Comparison of ENCODE assay signal across 8 cellular contexts in genomic region chr17:42677921-42678781, GRCh38. TPM values are rescaled to one million over a fixed set of nuclear protein-coding genes. Genes with fewer than 3 reads are reported as not detected.
DNase-seq lines count a peak whose midpoint lies in the region; ATAC-seq and TF ChIP-seq lines count a peak whose summit lies in the region.

No MANE protein-coding gene starts in this region.

- peaks cover 22% of the 10 kb centered on the region for H3F3A ChIP-seq in smooth muscle cell (ENCODE audit: low read depth)

- H3K27ac ChIP-seq in caudate nucleus (ENCODE audit: low read depth, low read length) (peak overlapping the region; percentile 98), smooth muscle cell (ENCODE audit: low read depth) (peak overlapping the region; percentile 94)

- H4K20me1 ChIP-seq in smooth muscle cell (ENCODE audit: low read depth) = peaks cover 36% of the 10 kb centered on the region

- no peak for TF ChIP-seq CTCF in smooth muscle cell (IDR thresholded peaks at IDR 0.05; ENCODE audit: borderline replicate concordance, insufficient read depth, poor library complexity, severe bottlenecking)

- peak overlapping the region; percentile 65 for H3K4me3 ChIP-seq in smooth muscle cell

- H3K9ac ChIP-seq in smooth muscle cell (ENCODE audit: low read depth) = peak overlapping the region; percentile 79

- peaks cover 6% of the 10 kb centered on the region for H3K79me2 ChIP-seq in smooth muscle cell (ENCODE audit: low read depth)

- peak overlapping the region; percentile 97 for H3K4me2 ChIP-seq in smooth muscle cell

- ATAC-seq in HG02885 (IDR thresholded peaks at IDR 0.05; ENCODE audit: poor library complexity, unreplicated experiment) = peak; percentile 24
- no peak for ATAC-seq in HG02938 (IDR thresholded peaks at IDR 0.05; ENCODE audit: unreplicated experiment)

- peak overlapping the region; percentile 68 for H2AFZ ChIP-seq in smooth muscle cell (ENCODE audit: low read depth)

- no peaks in the 10 kb centered on the region for H3K9me3 ChIP-seq in smooth muscle cell (replicated peaks; ENCODE audit: low read depth)

- DNase-seq in EL = peak; percentile 96
- DNase-seq in NCI-H345 (lab: John Stamatoyannopoulos, UW) = peak; percentile 91
- DNase-seq in activated CD4-positive, CD25-positive, alpha-beta regulatory T cell treated with anti-CD3 and anti-CD28 coated beads, Interleukin-2, amount 50 U/mL, for 16 hours (ENCODE audit: low read depth, low spot score) = peak; percentile 54
- peak in 59 of 61 donors; percentile 38 to 92 (median 78) for DNase-seq in caudate nucleus (lab: John Stamatoyannopoulos, UW)
- peak; percentile 81 for DNase-seq in inferior parietal cortex (ENCODE audit: extremely low spot score)
- peak; percentile 90 for DNase-seq in smooth muscle cell (lab: John Stamatoyannopoulos, UW; ENCODE audit: unreplicated experiment)

- H3K36me3 ChIP-seq in smooth muscle cell (ENCODE audit: low read depth) = no peaks in the 10 kb centered on the region

- no peaks in the 10 kb centered on the region for H3K27me3 ChIP-seq in smooth muscle cell (ENCODE audit: low read depth)

- H3K4me1 ChIP-seq in smooth muscle cell (ENCODE audit: low read depth) = peaks cover 46% of the 10 kb centered on the region

- under 1% methylated on average over 51 of the region's 53 CpGs for WGBS in smooth muscle cell (ENCODE audit: low lambda C conversion rate)

RNA-seq across cellular contexts. Expression of gene PLEKHH3, which starts 1.4 kb away (rescaled TPM):
- 5.0 and 13.3 TPM in 2 replicates for total RNA-seq in smooth muscle cell
- 23.6 and 23.7 TPM in 2 replicates for polyA plus RNA-seq in smooth muscle cell

RNA-seq across cellular contexts. Expression of gene CCR10, which starts 3.5 kb away (rescaled TPM):
- total RNA-seq in smooth muscle cell = 10.1 TPM in 1 of 2 replicates, not detected in the other
- 2.0 and 3.8 TPM in 2 replicates for polyA plus RNA-seq in smooth muscle cell

RNA-seq across cellular contexts. Expression of gene CNTNAP1, which starts 4.2 kb away (rescaled TPM):
- 7.1 and 9.5 TPM in 2 replicates for total RNA-seq in smooth muscle cell
- 2.0 and 4.5 TPM in 2 replicates for polyA plus RNA-seq in smooth muscle cell

RNA-seq across cellular contexts. Expression of gene TUBG2, which starts 19.1 kb away (rescaled TPM):
- total RNA-seq in smooth muscle cell = 23.1 and 28.2 TPM in 2 replicates
- polyA plus RNA-seq in smooth muscle cell = 42.3 and 54.6 TPM in 2 replicates
